ENCODE assay signal across 16 cellular contexts in genomic region chr20:51570755-51571469, GRCh38. TPM values are rescaled to one million over a fixed set of nuclear protein-coding genes. Genes with fewer than 3 reads are reported as not detected.
DNase-seq lines count a peak whose midpoint lies in the region; ATAC-seq and TF ChIP-seq lines count a peak whose summit lies in the region.
"Had no signal": no experiment of that assay in that cellular context is flagged by ENCODE, and none has a peak within 500 bp of the region (broad histone marks: within the 10 kb centered on the region; RNA-seq: fewer than 3 reads in every experiment).

No MANE protein-coding gene starts in this region.

- H3K4me1 ChIP-seq in ACC112 (ENCODE audit: control insufficient read depth, insufficient read depth, low read length, unreplicated experiment) (peaks cover 11% of the 10 kb centered on the region), heart left ventricle (peaks cover 0 to 27% (median 11%) of the 10 kb centered on the region in 12 donors)
- H3K4me1 ChIP-seq: parathyroid adenoma had no signal

- TF ChIP-seq CTCF in WTC11 (IDR thresholded peaks at IDR 0.05) (no peak), heart left ventricle (IDR thresholded peaks at IDR 0.05) (peak in 1 of 12 donors; percentile 3)

- peak overlapping the region; percentile 55; the same call in 1 of the 2 replicates for H3K27ac Mint-ChIP-seq in WTC11
- no peak overlapping the region for H3K27ac Mint-ChIP-seq in activated naive CD8-positive, alpha-beta T cell treated with anti-CD3 and anti-CD28 coated beads, Interleukin-2, amount 50 U/mL, for 24 hours
- H3K27ac Mint-ChIP-seq: brain; effector memory CD8-positive, alpha-beta T cell had no signal

- no peaks in the 10 kb centered on the region for H3K4me1 Mint-ChIP-seq in WTC11
- H3K4me1 Mint-ChIP-seq in activated naive CD8-positive, alpha-beta T cell treated with anti-CD3 and anti-CD28 coated beads, Interleukin-2, amount 50 U/mL, for 24 hours: peaks cover 7% of the 10 kb centered on the region
- H3K4me1 Mint-ChIP-seq: brain had no signal

- 0 out of 2 replicates have a peak, but pooled peaks cover 4% of the 10 kb centered on the region for H3K27me3 ChIP-seq in ACC112 (ENCODE audit: insufficient read depth, low read length)
- H3K27me3 ChIP-seq in heart left ventricle: no peaks in the 10 kb centered on the region

- ATAC-seq in WTC11: no peak
- peak; percentile 69 to 85 (median 76) for ATAC-seq in heart left ventricle
- ATAC-seq in HG02981 (IDR thresholded peaks at IDR 0.05; ENCODE audit: unreplicated experiment): no peak
- no peak for ATAC-seq in GM21360 (IDR thresholded peaks at IDR 0.05; ENCODE audit: unreplicated experiment)
- no peak for ATAC-seq in activated naive CD8-positive, alpha-beta T cell treated with anti-CD3 and anti-CD28 coated beads, Interleukin-2, amount 50 U/mL, for 24 hours
- ATAC-seq: effector memory CD8-positive, alpha-beta T cell had no signal

- H3K4me3 ChIP-seq in ACC112 (ENCODE audit: low read depth, low read length): no peak overlapping the region
- H3K4me3 ChIP-seq in heart left ventricle: peak overlapping the region in 10 of 12 donors; percentile 11 to 44 (median 32)
- H3K4me3 ChIP-seq: PC-9 had no signal

- no peak overlapping the region for H3K27ac ChIP-seq in ACC112 (ENCODE audit: low read depth, low read length)
- H3K27ac ChIP-seq in heart left ventricle: peak overlapping the region; percentile 58 to 94 (median 81)
- H3K27ac ChIP-seq: parathyroid adenoma, PC-9 had no signal

- H3K36me3 Mint-ChIP-seq in WTC11: no peaks in the 10 kb centered on the region
- H3K36me3 Mint-ChIP-seq in activated naive CD8-positive, alpha-beta T cell treated with anti-CD3 and anti-CD28 coated beads, Interleukin-2, amount 50 U/mL, for 24 hours (ENCODE audit: low read depth): no peaks in the 10 kb centered on the region
- H3K36me3 Mint-ChIP-seq: brain had no signal

- no peaks in the 10 kb centered on the region for H3K79me2 ChIP-seq in ACC112 (ENCODE audit: control insufficient read depth, insufficient read depth, low read length, unreplicated experiment)
- H3K79me2 ChIP-seq: parathyroid adenoma had no signal

- intact Hi-C loops in heart left ventricle (cut with DNase I): loop anchor here in 1 of 10 donors (5.0 kb wide), 1 partner anchor 119 kb away; no protein-coding TSS in a partner anchor
- intact Hi-C loops in posterior vena cava (cut with DNase I): no loop called here

- peaks cover 0 to 8% (median 0%) of the 10 kb centered on the region in 12 donors for H3K9me3 ChIP-seq in heart left ventricle

- H3K4me3 Mint-ChIP-seq in WTC11: no peak overlapping the region
- no peak overlapping the region for H3K4me3 Mint-ChIP-seq in activated naive CD8-positive, alpha-beta T cell treated with anti-CD3 and anti-CD28 coated beads, Interleukin-2, amount 50 U/mL, for 24 hours
- H3K4me3 Mint-ChIP-seq: brain; effector memory CD8-positive, alpha-beta T cell had no signal

- peaks cover 18% of the 10 kb centered on the region for H3K9me3 Mint-ChIP-seq in WTC11
- H3K9me3 Mint-ChIP-seq in activated naive CD8-positive, alpha-beta T cell treated with anti-CD3 and anti-CD28 coated beads, Interleukin-2, amount 50 U/mL, for 24 hours: peaks cover 10% of the 10 kb centered on the region

- H3K27me3 Mint-ChIP-seq in WTC11 (ENCODE audit: low read depth): no peaks in the 10 kb centered on the region; the same call in 1 of the 2 replicates
- peaks cover 19% of the 10 kb centered on the region for H3K27me3 Mint-ChIP-seq in activated naive CD8-positive, alpha-beta T cell treated with anti-CD3 and anti-CD28 coated beads, Interleukin-2, amount 50 U/mL, for 24 hours

- H2AFZ ChIP-seq in ACC112 (ENCODE audit: low read length, unreplicated experiment): peak overlapping the region; percentile 7
- H2AFZ ChIP-seq: parathyroid adenoma, PC-9 had no signal

- CTCF ChIA-PET in WTC11 (lab: Charles Lee): interaction anchor here (1.4 to 1.9 kb wide), 2 partner anchors 24 to 185 kb away, joined by 4 to 5 read pairs; no protein-coding TSS in a partner anchor

- H3K36me3 ChIP-seq in ACC112 (ENCODE audit: insufficient read depth, low read length) (no peaks in the 10 kb centered on the region), heart left ventricle (no peaks in the 10 kb centered on the region)

- 12 to 22% (median 15%) methylated on average over 15 to 16 of the region's 16 CpGs for WGBS in heart left ventricle, 4 donors

- POLR2A ChIA-PET in WTC11 (lab: Charles Lee): no interaction called here

- no peak for TF ChIP-seq POLR2A in heart left ventricle (IDR thresholded peaks at IDR 0.05)

- DNase-seq in WTC11 (ENCODE audit: low spot score): no peak
- peak in 4 of 5 donors; percentile 52 to 70 (median 64) for DNase-seq in heart left ventricle
- peak; percentile 85 for DNase-seq in posterior vena cava (ENCODE audit: low spot score)
- no peak for DNase-seq in activated naive CD8-positive, alpha-beta T cell treated with anti-CD3 and anti-CD28 coated beads, Interleukin-2, amount 50 U/mL, for 24 hours
- no peak for DNase-seq in NCI-H2081 (lab: John Stamatoyannopoulos, UW)
- DNase-seq: activated gamma-delta T cell treated with Interleukin-2 at 50 U/mL for 16 hours; COR-L47; effector memory CD8-positive, alpha-beta T cell; NCI-H1694 treated with DMSO at 0.1 percent for 48 hours; NCI-H526 treated with DMSO at 0.1 percent for 48 hours; PC-9 had no signal

TF ChIP-seq in WTC11, 78 proteins besides CTCF, POLR2A, EP300 and RAD21 (continues in another document):
- TF ChIP-seq SMAD4 (CRISPR knock-in tag; IDR thresholded peaks at IDR 0.05) (no peak), PRDM15 (CRISPR knock-in tag; IDR thresholded peaks at IDR 0.05) (no peak), ZNF396 (CRISPR knock-in tag; IDR thresholded peaks at IDR 0.05; ENCODE audit: borderline replicate concordance) (no peak), MXD4 (CRISPR knock-in tag; IDR thresholded peaks at IDR 0.05; ENCODE audit: borderline replicate concordance) (no peak), STAT6 (CRISPR knock-in tag; conservative IDR thresholded peaks at IDR 0.05; ENCODE audit: low read depth) (no peak), ZSCAN18 (CRISPR knock-in tag; IDR thresholded peaks at IDR 0.05) (no peak)

RNA-seq across cellular contexts. Expression of gene NFATC2, which starts 28.4 kb away (rescaled TPM):
- total RNA-seq in WTC11 (2021) (1.7 to 3.0 TPM (median 2.3 TPM) in 3 replicates), heart left ventricle (1 to 10 TPM in 8 of 9 donors, under 1 TPM in 1; 0.83 to 7.6 (median 3.8) TPM), posterior vena cava (10 to 100 TPM in 1 of 2 donors, 1 to 10 TPM in 1; 4.4 to 11.8 TPM)
- polyA plus RNA-seq in heart left ventricle: 1 to 10 TPM in 1 of 2 donors, under 1 TPM in 1; 0.76 to 1.7 TPM

Comparison
In these comparisons a context has a peak if more than half of its experiments do, and no peak if none do; other contexts are left out.
1. ATAC-seq: peak in heart left ventricle (4 of 4); none in WTC11 (single experiment), HG02981 (single experiment), GM21360 (single experiment) and activated naive CD8-positive, alpha-beta T cell treated with anti-CD3 and anti-CD28 coated beads, Interleukin-2, amount 50 U/mL, for 24 hours (single experiment).
2. DNase-seq: peak in heart left ventricle (4 of 5) and posterior vena cava (single experiment); none in WTC11 (single experiment), activated naive CD8-positive, alpha-beta T cell treated with anti-CD3 and anti-CD28 coated beads, Interleukin-2, amount 50 U/mL, for 24 hours (single experiment) and NCI-H2081 (0 of 2).